ENCODE assay signal across 9 cellular contexts in the genomic region with DNA sequence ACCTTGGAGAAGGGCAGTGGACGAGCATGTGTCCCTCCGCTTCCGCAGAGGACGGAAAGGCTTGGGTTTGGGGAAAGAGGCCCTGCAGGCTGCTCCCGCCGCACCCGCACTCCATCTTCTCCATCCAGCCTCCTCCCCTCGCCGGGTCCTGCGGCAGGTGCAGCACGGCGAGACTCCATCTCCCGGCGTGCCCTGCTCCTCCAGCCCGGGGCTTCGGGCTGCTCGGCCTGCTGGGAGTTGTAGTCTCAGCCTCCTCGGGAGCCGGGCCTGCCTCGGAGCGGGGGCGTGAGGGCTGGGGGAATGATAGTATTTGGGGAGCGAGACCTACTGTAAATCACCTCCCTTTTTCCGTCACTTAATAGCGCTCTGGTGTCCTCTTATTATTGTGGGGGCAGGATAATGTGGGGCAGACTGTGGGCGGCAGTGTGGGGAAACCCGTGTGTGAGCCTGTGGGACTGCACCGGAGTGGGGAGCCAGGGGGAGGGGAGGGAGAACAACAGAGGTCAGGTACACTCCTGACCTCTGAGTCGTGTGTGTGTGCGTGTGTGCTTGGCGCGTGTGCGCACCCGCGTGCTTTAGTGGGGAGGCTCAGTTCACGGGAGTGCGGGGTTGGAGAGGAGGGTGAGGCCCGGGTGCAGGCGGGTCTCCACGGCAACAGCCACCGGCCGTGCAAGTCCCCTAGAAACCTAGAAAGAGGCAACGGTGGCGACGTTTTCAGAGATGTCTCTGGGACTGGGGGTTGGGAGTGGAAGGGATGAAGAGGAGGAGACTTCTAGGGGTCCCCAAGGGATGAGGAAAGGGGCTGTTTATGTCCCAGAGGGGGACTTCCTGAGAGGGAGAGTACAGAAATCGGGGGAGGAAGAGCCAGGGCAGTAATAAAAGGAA.
DNase-seq lines count a peak whose midpoint lies in the region; ATAC-seq lines count a peak whose summit lies in the region.
"Had no signal": no experiment of that assay in that cellular context is flagged by ENCODE, and none has a peak within 500 bp of the region (broad histone marks: within the 10 kb centered on the region; RNA-seq: fewer than 3 reads in every experiment).

No MANE protein-coding gene starts in this region.

- DNase-seq in NK-92 treated with Interleukin-12 subunit alpha and Interleukin-12 subunit beta, amount 100 ng/mL, for 24 hours (lab: John Stamatoyannopoulos, UW), result peak; percentile 70
- DNase-seq in NK-92 (lab: John Stamatoyannopoulos, UW; ENCODE audit: unreplicated experiment), result no peak
- DNase-seq in NCI-H2227 (lab: John Stamatoyannopoulos, UW; ENCODE audit: unreplicated experiment), result peak; percentile 83
- peak; percentile 81 to 82 for DNase-seq in activated CD4-positive, alpha-beta T cell treated with anti-CD3 and anti-CD28 coated beads for 4 hours
- DNase-seq in left kidney (ENCODE audit: low read depth, low spot score), result peak; percentile 95
- DNase-seq in stimulated activated CD4-positive, alpha-beta T cell treated with anti-CD3 and anti-CD28 coated beads, Interleukin-1b, Interleukin-23, amount 100 ng/mL, for 48 hours, result peak; percentile 87

- ATAC-seq in HG03066 (IDR thresholded peaks at IDR 0.05; ENCODE audit: low read depth, unreplicated experiment), result peak; percentile 83

- peak overlapping the region; percentile 81 for H3K27ac ChIP-seq in cingulate gyrus (ENCODE audit: low read depth, low read length)
- H3K27ac ChIP-seq: C4-2B had no signal
